Comparison of ENCODE assay signal across 1 cellular context in the genomic region with DNA sequence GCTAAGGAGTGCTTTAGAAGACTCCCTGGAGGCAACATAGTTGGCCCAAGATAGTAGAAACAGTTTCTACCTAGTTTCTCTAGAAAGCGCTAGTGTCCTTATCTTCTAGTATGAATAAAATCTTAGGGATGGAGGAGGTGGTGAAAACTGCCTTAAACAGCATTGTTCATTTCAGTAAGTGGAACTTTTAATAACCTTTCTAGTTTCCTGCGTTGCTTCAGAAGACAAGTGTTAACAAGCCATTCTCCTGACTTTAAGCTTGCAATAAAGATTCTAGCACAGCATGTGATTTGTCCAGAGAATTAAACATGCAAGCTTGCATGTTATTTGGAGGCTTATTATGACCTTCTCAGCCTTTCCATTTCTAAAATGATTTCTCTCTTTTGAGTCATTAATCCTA.
TF ChIP-seq lines count a peak whose summit lies in the region.

No MANE protein-coding gene starts in this region.

TF ChIP-seq in GM23338, 12 proteins besides CTCF, POLR2A, EP300 and RAD21 (continued from another document):
- TF ChIP-seq, protein P1, sequence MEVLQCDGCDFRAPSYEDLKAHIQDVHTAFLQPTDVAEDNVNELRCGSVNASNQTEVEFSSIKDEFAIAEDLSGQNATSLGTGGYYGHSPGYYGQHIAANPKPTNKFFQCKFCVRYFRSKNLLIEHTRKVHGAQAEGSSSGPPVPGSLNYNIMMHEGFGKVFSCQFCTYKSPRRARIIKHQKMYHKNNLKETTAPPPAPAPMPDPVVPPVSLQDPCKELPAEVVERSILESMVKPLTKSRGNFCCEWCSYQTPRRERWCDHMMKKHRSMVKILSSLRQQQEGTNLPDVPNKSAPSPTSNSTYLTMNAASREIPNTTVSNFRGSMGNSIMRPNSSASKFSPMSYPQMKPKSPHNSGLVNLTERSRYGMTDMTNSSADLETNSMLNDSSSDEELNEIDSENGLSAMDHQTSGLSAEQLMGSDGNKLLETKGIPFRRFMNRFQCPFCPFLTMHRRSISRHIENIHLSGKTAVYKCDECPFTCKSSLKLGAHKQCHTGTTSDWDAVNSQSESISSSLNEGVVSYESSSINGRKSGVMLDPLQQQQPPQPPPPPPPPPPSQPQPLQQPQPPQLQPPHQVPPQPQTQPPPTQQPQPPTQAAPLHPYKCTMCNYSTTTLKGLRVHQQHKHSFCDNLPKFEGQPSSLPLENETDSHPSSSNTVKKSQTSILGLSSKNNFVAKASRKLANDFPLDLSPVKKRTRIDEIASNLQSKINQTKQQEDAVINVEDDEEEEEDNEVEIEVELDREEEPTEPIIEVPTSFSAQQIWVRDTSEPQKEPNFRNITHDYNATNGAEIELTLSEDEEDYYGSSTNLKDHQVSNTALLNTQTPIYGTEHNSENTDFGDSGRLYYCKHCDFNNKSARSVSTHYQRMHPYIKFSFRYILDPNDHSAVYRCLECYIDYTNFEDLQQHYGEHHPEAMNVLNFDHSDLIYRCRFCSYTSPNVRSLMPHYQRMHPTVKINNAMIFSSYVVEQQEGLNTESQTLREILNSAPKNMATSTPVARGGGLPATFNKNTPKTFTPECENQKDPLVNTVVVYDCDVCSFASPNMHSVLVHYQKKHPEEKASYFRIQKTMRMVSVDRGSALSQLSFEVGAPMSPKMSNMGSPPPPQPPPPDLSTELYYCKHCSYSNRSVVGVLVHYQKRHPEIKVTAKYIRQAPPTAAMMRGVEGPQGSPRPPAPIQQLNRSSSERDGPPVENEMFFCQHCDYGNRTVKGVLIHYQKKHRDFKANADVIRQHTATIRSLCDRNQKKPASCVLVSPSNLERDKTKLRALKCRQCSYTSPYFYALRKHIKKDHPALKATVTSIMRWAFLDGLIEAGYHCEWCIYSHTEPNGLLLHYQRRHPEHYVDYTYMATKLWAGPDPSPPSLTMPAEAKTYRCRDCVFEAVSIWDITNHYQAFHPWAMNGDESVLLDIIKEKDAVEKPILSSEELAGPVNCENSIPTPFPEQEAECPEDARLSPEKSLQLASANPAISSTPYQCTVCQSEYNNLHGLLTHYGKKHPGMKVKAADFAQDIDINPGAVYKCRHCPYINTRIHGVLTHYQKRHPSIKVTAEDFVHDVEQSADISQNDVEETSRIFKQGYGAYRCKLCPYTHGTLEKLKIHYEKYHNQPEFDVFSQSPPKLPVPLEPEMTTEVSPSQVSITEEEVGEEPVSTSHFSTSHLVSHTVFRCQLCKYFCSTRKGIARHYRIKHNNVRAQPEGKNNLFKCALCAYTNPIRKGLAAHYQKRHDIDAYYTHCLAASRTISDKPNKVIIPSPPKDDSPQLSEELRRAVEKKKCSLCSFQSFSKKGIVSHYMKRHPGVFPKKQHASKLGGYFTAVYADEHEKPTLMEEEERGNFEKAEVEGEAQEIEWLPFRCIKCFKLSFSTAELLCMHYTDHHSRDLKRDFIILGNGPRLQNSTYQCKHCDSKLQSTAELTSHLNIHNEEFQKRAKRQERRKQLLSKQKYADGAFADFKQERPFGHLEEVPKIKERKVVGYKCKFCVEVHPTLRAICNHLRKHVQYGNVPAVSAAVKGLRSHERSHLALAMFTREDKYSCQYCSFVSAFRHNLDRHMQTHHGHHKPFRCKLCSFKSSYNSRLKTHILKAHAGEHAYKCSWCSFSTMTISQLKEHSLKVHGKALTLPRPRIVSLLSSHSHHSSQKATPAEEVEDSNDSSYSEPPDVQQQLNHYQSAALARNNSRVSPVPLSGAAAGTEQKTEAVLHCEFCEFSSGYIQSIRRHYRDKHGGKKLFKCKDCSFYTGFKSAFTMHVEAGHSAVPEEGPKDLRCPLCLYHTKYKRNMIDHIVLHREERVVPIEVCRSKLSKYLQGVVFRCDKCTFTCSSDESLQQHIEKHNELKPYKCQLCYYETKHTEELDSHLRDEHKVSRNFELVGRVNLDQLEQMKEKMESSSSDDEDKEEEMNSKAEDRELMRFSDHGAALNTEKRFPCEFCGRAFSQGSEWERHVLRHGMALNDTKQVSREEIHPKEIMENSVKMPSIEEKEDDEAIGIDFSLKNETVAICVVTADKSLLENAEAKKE (CRISPR knock-in tag; IDR thresholded peaks at IDR 0.05) = no peak
- TF ChIP-seq, protein P2, sequence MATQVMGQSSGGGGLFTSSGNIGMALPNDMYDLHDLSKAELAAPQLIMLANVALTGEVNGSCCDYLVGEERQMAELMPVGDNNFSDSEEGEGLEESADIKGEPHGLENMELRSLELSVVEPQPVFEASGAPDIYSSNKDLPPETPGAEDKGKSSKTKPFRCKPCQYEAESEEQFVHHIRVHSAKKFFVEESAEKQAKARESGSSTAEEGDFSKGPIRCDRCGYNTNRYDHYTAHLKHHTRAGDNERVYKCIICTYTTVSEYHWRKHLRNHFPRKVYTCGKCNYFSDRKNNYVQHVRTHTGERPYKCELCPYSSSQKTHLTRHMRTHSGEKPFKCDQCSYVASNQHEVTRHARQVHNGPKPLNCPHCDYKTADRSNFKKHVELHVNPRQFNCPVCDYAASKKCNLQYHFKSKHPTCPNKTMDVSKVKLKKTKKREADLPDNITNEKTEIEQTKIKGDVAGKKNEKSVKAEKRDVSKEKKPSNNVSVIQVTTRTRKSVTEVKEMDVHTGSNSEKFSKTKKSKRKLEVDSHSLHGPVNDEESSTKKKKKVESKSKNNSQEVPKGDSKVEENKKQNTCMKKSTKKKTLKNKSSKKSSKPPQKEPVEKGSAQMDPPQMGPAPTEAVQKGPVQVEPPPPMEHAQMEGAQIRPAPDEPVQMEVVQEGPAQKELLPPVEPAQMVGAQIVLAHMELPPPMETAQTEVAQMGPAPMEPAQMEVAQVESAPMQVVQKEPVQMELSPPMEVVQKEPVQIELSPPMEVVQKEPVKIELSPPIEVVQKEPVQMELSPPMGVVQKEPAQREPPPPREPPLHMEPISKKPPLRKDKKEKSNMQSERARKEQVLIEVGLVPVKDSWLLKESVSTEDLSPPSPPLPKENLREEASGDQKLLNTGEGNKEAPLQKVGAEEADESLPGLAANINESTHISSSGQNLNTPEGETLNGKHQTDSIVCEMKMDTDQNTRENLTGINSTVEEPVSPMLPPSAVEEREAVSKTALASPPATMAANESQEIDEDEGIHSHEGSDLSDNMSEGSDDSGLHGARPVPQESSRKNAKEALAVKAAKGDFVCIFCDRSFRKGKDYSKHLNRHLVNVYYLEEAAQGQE (IDR thresholded peaks at IDR 0.05; ENCODE audit: unreplicated experiment) = no peak
